In the genomic region with DNA sequence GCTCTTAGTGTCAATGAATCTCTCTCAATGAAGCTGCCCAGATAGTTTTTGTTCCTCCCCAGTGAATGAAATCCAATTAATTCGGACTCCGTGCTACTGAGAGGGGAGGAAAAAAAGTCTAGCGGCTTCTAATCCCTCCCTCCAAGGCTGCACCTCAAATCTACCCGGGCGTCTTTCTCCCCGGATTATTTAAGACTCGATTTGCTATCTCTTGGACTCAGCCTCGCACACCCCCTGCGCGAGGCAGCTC, we compare ENCODE assay signal across 8 cellular contexts. TPM values are rescaled to one million over a fixed set of nuclear protein-coding genes. Genes with fewer than 3 reads are reported as not detected.
DNase-seq lines count a peak whose midpoint lies in the region; ATAC-seq and TF ChIP-seq lines count a peak whose summit lies in the region.

No MANE protein-coding gene starts in this region.

- peaks cover 0 to 2% (median 0%) of the 10 kb centered on the region in 3 donors for H3K36me3 Mint-ChIP-seq in CD8-positive, alpha-beta memory T cell

- peaks cover 41% of the 10 kb centered on the region for H3K79me2 ChIP-seq in Loucy (ENCODE audit: insufficient read depth, low read length)

- peak overlapping the region; percentile 79 for H3K27ac ChIP-seq in CD8-positive, alpha-beta memory T cell (ENCODE audit: low read depth, low read length)
- peak overlapping the region; percentile 96 for H3K27ac ChIP-seq in ectodermal cell (ENCODE audit: insufficient read depth, low read depth, low read length, poor library complexity, severe bottlenecking)

- peak overlapping the region; percentile 94 for H3K4me2 ChIP-seq in Loucy (ENCODE audit: low read depth, low read length, poor library complexity, severe bottlenecking)

- H3K9ac ChIP-seq in Loucy (ENCODE audit: low read depth, low read length, poor library complexity, severe bottlenecking): peak overlapping the region; percentile 74

- no peak for TF ChIP-seq CTCF in Loucy (conservative IDR thresholded peaks at IDR 0.05; ENCODE audit: low read length)

- POLR2A ChIA-PET in CD8-positive, alpha-beta memory T cell (lab: Charles Lee): interaction anchor here (1.2 to 1.4 kb wide), 3 partner anchors 71 to 172 kb away, joined by 4 to 7 read pairs (median 5); a partner anchor contains a TSS

- peaks cover 46 to 73% (median 65%) of the 10 kb centered on the region in 3 donors for H3K4me1 Mint-ChIP-seq in CD8-positive, alpha-beta memory T cell

- no peaks in the 10 kb centered on the region for H4K20me1 ChIP-seq in Loucy (ENCODE audit: insufficient read depth, low read length, poor library complexity, severe bottlenecking)

- no peaks in the 10 kb centered on the region for H3K9me2 ChIP-seq in Loucy (replicated peaks; ENCODE audit: low read depth, low read length)

- no peak for DNase-seq in CD8-positive, alpha-beta memory T cell
- no peak for DNase-seq in RPMI8226

- CTCF ChIA-PET in CD8-positive, alpha-beta memory T cell (lab: Charles Lee): interaction anchor here (1.0 to 2.7 kb wide), 6 partner anchors 72 to 335 kb away, joined by 3 to 10 read pairs (median 5); no protein-coding TSS in a partner anchor

- peak overlapping the region; percentile 66 for H3K4me3 ChIP-seq in CD8-positive, alpha-beta memory T cell (ENCODE audit: low read length)
- H3K4me3 ChIP-seq in Loucy (ENCODE audit: low read length, poor library complexity, severe bottlenecking) (peak overlapping the region; percentile 77), ectodermal cell (ENCODE audit: insufficient read depth, low read depth, low read length) (peak overlapping the region; percentile 60), neuron (ENCODE audit: low read length) (peak overlapping the region; percentile 82)

- H3K27ac Mint-ChIP-seq in CD8-positive, alpha-beta memory T cell: peak overlapping the region; percentile 77 to 96 (median 94)

- no peak for TF ChIP-seq POLR2A in GM18505 (IDR thresholded peaks at IDR 0.05; ENCODE audit: borderline replicate concordance, extremely low read depth, insufficient read depth, insufficient read length)

- peaks cover 14% of the 10 kb centered on the region; the same call in 1 of the 2 replicates for H3F3A ChIP-seq in Loucy (ENCODE audit: low read depth)

- H2AFZ ChIP-seq in Loucy (ENCODE audit: low read length) (peak overlapping the region; percentile 70), neuron (ENCODE audit: low read depth, low read length) (no peak overlapping the region)

- H3K9me3 Mint-ChIP-seq in CD8-positive, alpha-beta memory T cell: no peaks in the 10 kb centered on the region

- no peak for ATAC-seq in HG03439 (IDR thresholded peaks at IDR 0.05; ENCODE audit: unreplicated experiment)
- no peak for ATAC-seq in GM18505 (IDR thresholded peaks at IDR 0.05; ENCODE audit: unreplicated experiment)
- ATAC-seq in GM18498 (IDR thresholded peaks at IDR 0.05; ENCODE audit: unreplicated experiment): no peak

- no peaks in the 10 kb centered on the region for H3K27me3 Mint-ChIP-seq in CD8-positive, alpha-beta memory T cell

- WGBS in ectodermal cell, 2 experiments: 0% methylated on average over 10 of the region's 10 CpGs

- peaks cover 33% of the 10 kb centered on the region for H3K4me1 ChIP-seq in CD8-positive, alpha-beta memory T cell (ENCODE audit: insufficient read depth, low read length)
- peaks cover 57% of the 10 kb centered on the region for H3K4me1 ChIP-seq in Loucy (ENCODE audit: insufficient read depth, low read length, poor library complexity, severe bottlenecking)
- H3K4me1 ChIP-seq in ectodermal cell (ENCODE audit: control insufficient read depth, insufficient read depth, low read length): peaks cover 48% of the 10 kb centered on the region
- peaks cover 66% of the 10 kb centered on the region for H3K4me1 ChIP-seq in neuron (ENCODE audit: insufficient read depth, low read length)

- no peaks in the 10 kb centered on the region for H3K36me3 ChIP-seq in CD8-positive, alpha-beta memory T cell (ENCODE audit: insufficient read depth, low read length)
- H3K36me3 ChIP-seq in Loucy (ENCODE audit: insufficient read depth, low read length) (no peaks in the 10 kb centered on the region), ectodermal cell (ENCODE audit: control insufficient read depth, insufficient read depth, low read length) (peaks cover 5% of the 10 kb centered on the region), neuron (ENCODE audit: insufficient read depth, low read length) (peaks cover 5% of the 10 kb centered on the region)

- H3K27me3 ChIP-seq in CD8-positive, alpha-beta memory T cell (ENCODE audit: insufficient read depth, low read length, poor library complexity, severe bottlenecking): no peaks in the 10 kb centered on the region
- H3K27me3 ChIP-seq in Loucy (ENCODE audit: insufficient read depth, low read length, poor library complexity, severe bottlenecking) (peaks cover 13% of the 10 kb centered on the region), ectodermal cell (ENCODE audit: control insufficient read depth, insufficient read depth, low read length, poor library complexity, severe bottlenecking) (peaks cover 79% of the 10 kb centered on the region), neuron (ENCODE audit: insufficient read depth, low read length) (no peaks in the 10 kb centered on the region)

- peak overlapping the region; percentile 87 to 96 (median 94) for H3K4me3 Mint-ChIP-seq in CD8-positive, alpha-beta memory T cell

- no peaks in the 10 kb centered on the region for H3K9me3 ChIP-seq in CD8-positive, alpha-beta memory T cell (ENCODE audit: low read length)
- H3K9me3 ChIP-seq in Loucy (ENCODE audit: insufficient read depth, low read depth, low read length) (no peaks in the 10 kb centered on the region), ectodermal cell (ENCODE audit: control insufficient read depth, low read length) (no peaks in the 10 kb centered on the region), neuron (ENCODE audit: low read length) (no peaks in the 10 kb centered on the region)

RNA-seq across cellular contexts. Expression of a gene that starts 0.1 kb away (rescaled TPM):
- 10 to 100 TPM; 23.4 to 24.8 TPM for total RNA-seq in CD8-positive, alpha-beta memory T cell
- 3.8 TPM for polyA plus RNA-seq in CD8-positive, alpha-beta memory T cell
- 19.8 TPM for polyA plus RNA-seq in ectodermal cell (2013, experiment 1 of 4)
- polyA plus RNA-seq in ectodermal cell (2013, experiment 2 of 4): 12.0 TPM
- polyA plus RNA-seq in ectodermal cell (2013, experiment 3 of 4): 19.8 TPM
- 11.8 TPM for polyA plus RNA-seq in ectodermal cell (2013, experiment 4 of 4)
